ENCODE assay signal across 9 cellular contexts in genomic region chr17:14310101-14310500, GRCh38. TPM values are rescaled to one million over a fixed set of nuclear protein-coding genes. Genes with fewer than 3 reads are reported as not detected.
DNase-seq lines count a peak whose midpoint lies in the region; ATAC-seq and TF ChIP-seq lines count a peak whose summit lies in the region.
"Had no signal": no experiment of that assay in that cellular context is flagged by ENCODE, and none has a peak within 500 bp of the region (broad histone marks: within the 10 kb centered on the region; RNA-seq: fewer than 3 reads in every experiment).

No MANE protein-coding gene starts in this region.

- DNase-seq in BJ (ENCODE audit: low read depth), result no peak
- DNase-seq in RWPE1 (ENCODE audit: low spot score), result no peak
- no peak for DNase-seq in endothelial cell (ENCODE audit: low spot score)
- DNase-seq in naive thymus-derived CD8-positive, alpha-beta T cell, result no peak
- DNase-seq in kidney tubule cell (ENCODE audit: low spot score), result no peak
- no peak for DNase-seq in iPS-NIHi11 (ENCODE audit: low spot score)
- DNase-seq in stimulated activated CD4-positive, alpha-beta T cell treated with anti-CD3 and anti-CD28 coated beads, Interleukin-12 subunit alpha, Interleukin-12 subunit beta, amount 100 ng/mL, for 4 hours, result no peak
- DNase-seq in NCI-H146 treated with DMSO at 0.1 percent for 48 hours (lab: John Stamatoyannopoulos, UW; ENCODE audit: unreplicated experiment), result no peak
- DNase-seq: NCI-H1105 had no signal

- peaks cover 30% of the 10 kb centered on the region for H3K4me1 Mint-ChIP-seq in endothelial cell (ENCODE audit: unreplicated experiment)
- peaks cover 34 to 77% (median 75%) of the 10 kb centered on the region in 4 donors for H3K4me1 Mint-ChIP-seq in naive thymus-derived CD8-positive, alpha-beta T cell

- H3K27ac ChIP-seq in RWPE1, result peak overlapping the region; percentile 81

- no peak for ATAC-seq in naive thymus-derived CD8-positive, alpha-beta T cell

- POLR2A ChIA-PET in BJ (lab: Charles Lee), result no interaction called here
- POLR2A ChIA-PET in RWPE1 (lab: Yijun Ruan, JAX; ENCODE audit: low non-redundant PET), result no interaction called here
- POLR2A ChIA-PET in naive thymus-derived CD8-positive, alpha-beta T cell (lab: Charles Lee), result no interaction called here

- H3K27ac Mint-ChIP-seq in endothelial cell (ENCODE audit: unreplicated experiment), result peak overlapping the region; percentile 20
- H3K27ac Mint-ChIP-seq in naive thymus-derived CD8-positive, alpha-beta T cell, result peak overlapping the region in 4 of 10 donors; percentile 57 to 69 (median 64)

- TF ChIP-seq CTCF in BJ (IDR thresholded peaks at IDR 0.05; ENCODE audit: insufficient read depth, low read depth, low read length), result no peak
- TF ChIP-seq CTCF in RWPE1 (conservative IDR thresholded peaks at IDR 0.05; ENCODE audit: low read depth), result no peak
- no peak for TF ChIP-seq CTCF in endothelial cell (IDR thresholded peaks at IDR 0.05; ENCODE audit: unreplicated experiment)

- H3K36me3 ChIP-seq in BJ (ENCODE audit: control insufficient read depth, insufficient read depth, low read length), result peaks cover 2% of the 10 kb centered on the region

- peaks cover 7% of the 10 kb centered on the region for H3K27me3 Mint-ChIP-seq in endothelial cell (ENCODE audit: unreplicated experiment)
- H3K27me3 Mint-ChIP-seq in naive thymus-derived CD8-positive, alpha-beta T cell, result no peaks in the 10 kb centered on the region

- H3K4me3 Mint-ChIP-seq in endothelial cell (ENCODE audit: unreplicated experiment), result peak overlapping the region; percentile 86
- peak overlapping the region; percentile 45 to 87 (median 73) for H3K4me3 Mint-ChIP-seq in naive thymus-derived CD8-positive, alpha-beta T cell

- H3K9me3 Mint-ChIP-seq in endothelial cell (ENCODE audit: unreplicated experiment), result no peaks in the 10 kb centered on the region
- no peaks in the 10 kb centered on the region for H3K9me3 Mint-ChIP-seq in naive thymus-derived CD8-positive, alpha-beta T cell

- H3K36me3 Mint-ChIP-seq in endothelial cell (ENCODE audit: low read depth, unreplicated experiment), result peaks cover 7% of the 10 kb centered on the region
- H3K36me3 Mint-ChIP-seq in naive thymus-derived CD8-positive, alpha-beta T cell, result peaks cover 12 to 53% (median 31%) of the 10 kb centered on the region in 3 donors

- CTCF ChIA-PET in BJ (lab: Yijun Ruan, JAX) (no interaction called here), RWPE1 (lab: Yijun Ruan, JAX) (no interaction called here)

- peak overlapping the region; percentile 49; the same call in 1 of the 2 replicates for H3K4me3 ChIP-seq in BJ (ENCODE audit: low read depth, low read length)

- no peaks in the 10 kb centered on the region for H3K27me3 ChIP-seq in BJ (ENCODE audit: control insufficient read depth, insufficient read depth, low read length)

RNA-seq across cellular contexts. Expression of gene HS3ST3B1, which starts 9.2 kb away (rescaled TPM):
- polyA plus RNA-seq in BJ (2011; rRNA removed), result 3.4 and 4.5 TPM in 2 replicates
- 9.0 and 10.0 TPM in 2 replicates for polyA minus RNA-seq in BJ (2011; rRNA and poly(A)+ RNA removed)
- 8.5 TPM for total RNA-seq in endothelial cell (ENCODE audit: unreplicated experiment)
- total RNA-seq in naive thymus-derived CD8-positive, alpha-beta T cell, result 10 to 100 TPM; 37.5 to 37.6 TPM
- 10 to 100 TPM in 2 of 3 donors, 1 to 10 TPM in 1; 9.2 to 12.7 (median 11.8) TPM for polyA plus RNA-seq in naive thymus-derived CD8-positive, alpha-beta T cell
